ENCODE assay signal across 22 cellular contexts in genomic region chr11:118491041-118491440, GRCh38. TPM values are rescaled to one million over a fixed set of nuclear protein-coding genes. Genes with fewer than 3 reads are reported as not detected.
"Had no signal": no experiment of that assay in that cellular context is flagged by ENCODE, and none has a peak within 500 bp of the region (broad histone marks: within the 10 kb centered on the region; RNA-seq: fewer than 3 reads in every experiment).

No MANE protein-coding gene starts in this region.

- H3K9me3 Mint-ChIP-seq: brain; naive B cell; neural crest cell; T-cell; T-helper 2 cell treated with Interferon-gamma antibody and Interleukin-4, amounts not matched to agents 5 μg/mL and 100 μg/mL, for 36 hours had no signal

- H3K27me3 Mint-ChIP-seq: brain, naive B cell, T-cell had no signal

- H3K27me3 ChIP-seq: thyroid gland, upper lobe of right lung had no signal

- H3K4me1 Mint-ChIP-seq: brain, neural crest cell had no signal

- H3K4me1 ChIP-seq: lower lobe of right lung, thyroid gland, upper lobe of right lung had no signal

- H3K4me3 Mint-ChIP-seq: brain; naive B cell; neural crest cell; T-cell; T-helper 2 cell treated with Interferon-gamma antibody and Interleukin-4, amounts not matched to agents 5 μg/mL and 100 μg/mL, for 36 hours had no signal

- H3K4me3 ChIP-seq: lower lobe of right lung, thyroid gland, upper lobe of right lung had no signal

- H3K27ac ChIP-seq: lower lobe of right lung, thyroid gland, upper lobe of right lung, VCaP had no signal

- H3K27ac Mint-ChIP-seq: naive B cell; T-helper 2 cell treated with Interferon-gamma antibody and Interleukin-4, amounts not matched to agents 5 μg/mL and 100 μg/mL, for 36 hours had no signal

- ATAC-seq: lower lobe of right lung, sciatic nerve, T-cell, upper lobe of right lung had no signal

- DNase-seq: activated gamma-delta T cell treated with Interleukin-2 at 50 U/mL for 16 hours; activated T-cell treated with anti-CD3 and anti-CD28 coated beads, Interleukin-2, amount 50 U/mL, for 48 hours; aorta; kidney; lower lobe of right lung; mesendoderm; naive B cell; occipital lobe; small intestine; stimulated activated CD4-positive, alpha-beta T cell treated with anti-CD3 and anti-CD28 coated beads, Interleukin-2, amount 100 ng/mL, for 48 hours; stimulated activated CD8-positive, alpha-beta memory T cell treated with anti-CD3 and anti-CD28 coated beads, Interleukin-4, amount 100 ng/mL, for 48 hours; stimulated activated naive CD4-positive, alpha-beta T cell; substantia nigra; T-cell; thyroid gland; upper lobe of right lung had no signal

- H3K9me3 ChIP-seq: lower lobe of right lung, thyroid gland, upper lobe of right lung had no signal

RNA-seq across cellular contexts. Expression of gene TTC36, which starts 36.2 kb away (rescaled TPM):
- total RNA-seq: epithelial cell of proximal tubule had no signal
